9 cellular contexts compared by ENCODE assay signal in genomic region chr21:44919111-44919912, GRCh38. TPM values are rescaled to one million over a fixed set of nuclear protein-coding genes. Genes with fewer than 3 reads are reported as not detected.
DNase-seq lines count a peak whose midpoint lies in the region; ATAC-seq and TF ChIP-seq lines count a peak whose summit lies in the region.
"Had no signal": no experiment of that assay in that cellular context is flagged by ENCODE, and none has a peak within 500 bp of the region (broad histone marks: within the 10 kb centered on the region; RNA-seq: fewer than 3 reads in every experiment).

No MANE protein-coding gene starts in this region.

- in situ Hi-C loops in HAP-1 (cut with MboI; ENCODE audit: low sequenced_read_pairs) = no loop called here

- ATAC-seq in activated naive CD8-positive, alpha-beta T cell treated with anti-CD3 and anti-CD28 coated beads, Interleukin-2, amount 50 U/mL, for 24 hours = no peak
- peak; percentile 48 to 68 (median 50) for ATAC-seq in natural killer cell
- ATAC-seq in HG03135 (IDR thresholded peaks at IDR 0.05; ENCODE audit: unreplicated experiment) = no peak
- ATAC-seq in GM18861 (IDR thresholded peaks at IDR 0.05; ENCODE audit: unreplicated experiment) = no peak

- 57% methylated on average over 23 of the region's 26 CpGs for WGBS in HUES64

- peaks cover 18 to 43% of the 10 kb centered on the region in 2 donors for H3K36me3 Mint-ChIP-seq in CD4-positive, alpha-beta memory T cell
- H3K36me3 Mint-ChIP-seq in activated naive CD8-positive, alpha-beta T cell treated with anti-CD3 and anti-CD28 coated beads, Interleukin-2, amount 50 U/mL, for 24 hours (ENCODE audit: low read depth) = peaks cover 33% of the 10 kb centered on the region
- no peaks in the 10 kb centered on the region for H3K36me3 Mint-ChIP-seq in natural killer cell

- H3K4me3 Mint-ChIP-seq in CD4-positive, alpha-beta memory T cell = peak overlapping the region; percentile 95 to 100 (median 100)
- peak overlapping the region; percentile 100 for H3K4me3 Mint-ChIP-seq in activated naive CD8-positive, alpha-beta T cell treated with anti-CD3 and anti-CD28 coated beads, Interleukin-2, amount 50 U/mL, for 24 hours
- peak overlapping the region; percentile 92 for H3K4me3 Mint-ChIP-seq in natural killer cell

- no peak for TF ChIP-seq CTCF in natural killer cell (IDR thresholded peaks at IDR 0.05)

- H3K9me3 ChIP-seq in CD4-positive, alpha-beta memory T cell (ENCODE audit: control insufficient read depth in 1 of 2, low read length in 2 of 2) = no peaks in the 10 kb centered on the region
- H3K9me3 ChIP-seq in HUES64 (ENCODE audit: insufficient read depth, low read depth, low read length) (no peaks in the 10 kb centered on the region), HAP-1 (no peaks in the 10 kb centered on the region)

- no peaks in the 10 kb centered on the region for H3K27me3 Mint-ChIP-seq in CD4-positive, alpha-beta memory T cell
- H3K27me3 Mint-ChIP-seq in activated naive CD8-positive, alpha-beta T cell treated with anti-CD3 and anti-CD28 coated beads, Interleukin-2, amount 50 U/mL, for 24 hours = no peaks in the 10 kb centered on the region
- no peaks in the 10 kb centered on the region for H3K27me3 Mint-ChIP-seq in natural killer cell (ENCODE audit: low read depth in 2 of 2)

- H3K27me3 ChIP-seq in CD4-positive, alpha-beta memory T cell (ENCODE audit: insufficient read depth, low read length) = no peaks in the 10 kb centered on the region
- H3K27me3 ChIP-seq in HUES64 (ENCODE audit: insufficient read depth, low read length) = peaks cover 62% of the 10 kb centered on the region
- peaks cover 39% of the 10 kb centered on the region for H3K27me3 ChIP-seq in HAP-1 (ENCODE audit: low read depth)

- H3K9me3 Mint-ChIP-seq in CD4-positive, alpha-beta memory T cell = peaks cover 0 to under 1% (median 0%) of the 10 kb centered on the region in 8 donors
- H3K9me3 Mint-ChIP-seq in activated naive CD8-positive, alpha-beta T cell treated with anti-CD3 and anti-CD28 coated beads, Interleukin-2, amount 50 U/mL, for 24 hours = no peaks in the 10 kb centered on the region
- H3K9me3 Mint-ChIP-seq in natural killer cell = no peaks in the 10 kb centered on the region

- H3K4me3 ChIP-seq in CD4-positive, alpha-beta memory T cell (ENCODE audit: low read length in 2 of 2) = peak overlapping the region; percentile 94 to 98
- peak overlapping the region; percentile 36 for H3K4me3 ChIP-seq in HUES64 (ENCODE audit: low read length)
- H3K4me3 ChIP-seq in HAP-1 = no peak overlapping the region

- intact Hi-C loops in CD4-positive, alpha-beta memory T cell (cut with micrococcal nuclease) = no loop called here
- intact Hi-C loops in natural killer cell (cut with micrococcal nuclease) = no loop called here

- peak overlapping the region; percentile 78 to 98 (median 94) for H3K27ac Mint-ChIP-seq in CD4-positive, alpha-beta memory T cell
- peak overlapping the region; percentile 95 for H3K27ac Mint-ChIP-seq in activated naive CD8-positive, alpha-beta T cell treated with anti-CD3 and anti-CD28 coated beads, Interleukin-2, amount 50 U/mL, for 24 hours
- peak overlapping the region; percentile 92 to 98 for H3K27ac Mint-ChIP-seq in natural killer cell

- H3K36me3 ChIP-seq in CD4-positive, alpha-beta memory T cell (ENCODE audit: insufficient read depth, low read length) = peaks cover 10% of the 10 kb centered on the region
- H3K36me3 ChIP-seq in HUES64 (ENCODE audit: insufficient read depth, low read length) = no peaks in the 10 kb centered on the region
- no peaks in the 10 kb centered on the region for H3K36me3 ChIP-seq in HAP-1 (replicated peaks)

- no peak overlapping the region for H3K9ac ChIP-seq in HUES64 (ENCODE audit: low read depth, low read length)

- POLR2A ChIA-PET in CD4-positive, alpha-beta memory T cell (lab: Charles Lee; ENCODE audit: partially characterized antibody) = interaction anchor here (0.7 to 17.5 kb wide), 10 partner anchors 8 to 117 kb away, joined by 3 to 756 read pairs (median 4); partner anchors contain the start of genes PTTG1IP, SLX9 and UBE2G2

- CTCF ChIA-PET in CD4-positive, alpha-beta memory T cell (lab: Charles Lee; ENCODE audit: partially characterized antibody) = interaction anchor here (0.8 to 3.9 kb wide), 7 partner anchors 8 to 119 kb away, joined by 3 to 32 read pairs (median 7); partner anchors contain the start of gene PTTG1IP

- H3K4me1 ChIP-seq in CD4-positive, alpha-beta memory T cell (ENCODE audit: insufficient read depth, low read length) = peaks cover 78% of the 10 kb centered on the region
- H3K4me1 ChIP-seq in HUES64 (ENCODE audit: insufficient read depth, low read length) = 0 out of 2 replicates have a peak, but pooled peaks cover 4% of the 10 kb centered on the region
- H3K4me1 ChIP-seq in HAP-1 = no peaks in the 10 kb centered on the region

- peaks cover 48 to 91% (median 66%) of the 10 kb centered on the region in 4 donors for H3K4me1 Mint-ChIP-seq in CD4-positive, alpha-beta memory T cell
- peaks cover 81% of the 10 kb centered on the region for H3K4me1 Mint-ChIP-seq in activated naive CD8-positive, alpha-beta T cell treated with anti-CD3 and anti-CD28 coated beads, Interleukin-2, amount 50 U/mL, for 24 hours
- peaks cover 79 to 95% of the 10 kb centered on the region in 2 donors for H3K4me1 Mint-ChIP-seq in natural killer cell

- H3K27ac ChIP-seq in CD4-positive, alpha-beta memory T cell (ENCODE audit: low read depth, low read length) = peak overlapping the region; percentile 75
- no peak overlapping the region for H3K27ac ChIP-seq in HUES64 (ENCODE audit: low read depth, low read length)

- DNase-seq in CD4-positive, alpha-beta memory T cell = peak in 1 of 5 donors; percentile 29
- no peak for DNase-seq in activated naive CD8-positive, alpha-beta T cell treated with anti-CD3 and anti-CD28 coated beads, Interleukin-2, amount 50 U/mL, for 24 hours
- DNase-seq in natural killer cell = peak; percentile 61
- no peak for DNase-seq in NCI-H510A treated with DMSO at 0.1 percent for 48 hours (lab: John Stamatoyannopoulos, UW)
- no peak for DNase-seq in HAP-1 (ENCODE audit: low spot score in 2 of 2)
- DNase-seq: trophoblast cell had no signal

RNA-seq across cellular contexts. Expression of gene ITGB2, which starts 1.4 kb away (rescaled TPM):
- total RNA-seq in CD4-positive, alpha-beta memory T cell = 100 to 1,000 TPM; 278 to 291 TPM
- 100 to 1,000 TPM; 538 to 575 TPM for polyA plus RNA-seq in CD4-positive, alpha-beta memory T cell
- 0.85 TPM for polyA plus RNA-seq in HUES64 (2013, experiment 1 of 2)
- polyA plus RNA-seq in HUES64 (2013, experiment 2 of 2) = 0.76 TPM
- total RNA-seq in natural killer cell = 1,000 to 10,000 TPM; 1,223 to 1,393 (median 1,250) TPM

RNA-seq across cellular contexts. Expression of gene SLX9, which starts 20.5 kb away (rescaled TPM):
- total RNA-seq in CD4-positive, alpha-beta memory T cell = 10 to 100 TPM; 17.7 to 21.6 TPM
- polyA plus RNA-seq in CD4-positive, alpha-beta memory T cell = 10 to 100 TPM in 1 of 2 donors, 1 to 10 TPM in 1; 9.4 to 13.1 TPM
- polyA plus RNA-seq in HUES64 (2013, experiment 1 of 2) = 41.1 TPM
- polyA plus RNA-seq in HUES64 (2013, experiment 2 of 2) = 33.9 TPM
- total RNA-seq in natural killer cell = 10 to 100 TPM; 12.8 to 22.9 (median 20.0) TPM

RNA-seq across cellular contexts. Expression of gene PTTG1IP, which starts 45.8 kb away (rescaled TPM):
- 100 to 1,000 TPM in 1 of 2 experiments, 10 to 100 TPM in 1; 98.7 to 110 TPM for total RNA-seq in CD4-positive, alpha-beta memory T cell
- polyA plus RNA-seq in CD4-positive, alpha-beta memory T cell = 10 to 100 TPM; 84.8 to 92.4 TPM
- polyA plus RNA-seq in HUES64 (2013, experiment 1 of 2) = 126 TPM
- 128 TPM for polyA plus RNA-seq in HUES64 (2013, experiment 2 of 2)
- total RNA-seq in natural killer cell = 100 to 1,000 TPM in 2 of 3 donors, 10 to 100 TPM in 1; 96.8 to 144 (median 126) TPM

Comparison
In these comparisons a context has a peak if more than half of its experiments do, and no peak if none do; other contexts are left out.
1. ATAC-seq: peak in natural killer cell (3 of 3); none in activated naive CD8-positive, alpha-beta T cell treated with anti-CD3 and anti-CD28 coated beads, Interleukin-2, amount 50 U/mL, for 24 hours (single experiment), HG03135 (single experiment) and GM18861 (single experiment).
2. RNA of gene ITGB2, which starts 1.4 kb away (total RNA-seq): 1,223 to 1,393 TPM in natural killer cell; 278 to 291 TPM in CD4-positive, alpha-beta memory T cell; every median in the first group is over 4 times any median in the second.
3. Peak in every context shown above with its lines, with median percentiles within 50 percentile points of each other: H3K27ac Mint-ChIP-seq and H3K4me3 Mint-ChIP-seq.